In genomic region chr6:8414844-8415243, GRCh38 we compare ENCODE assay signal across 30 cellular contexts.
"Had no signal": no experiment of that assay in that cellular context is flagged by ENCODE, and none has a peak within 500 bp of the region (broad histone marks: within the 10 kb centered on the region; RNA-seq: fewer than 3 reads in every experiment).

No MANE protein-coding gene starts in this region.

- DNase-seq: activated B cell treated with CpG ODN at 0.5 μM for 24 hours; activated CD4-positive, alpha-beta memory T cell treated with anti-CD3 and anti-CD28 coated beads, Interleukin-2, amount 10 ng/mL, durations not matched to agents 7 days and 5 days; activated CD4-positive, alpha-beta T cell treated with anti-CD3 and anti-CD28 coated beads for 4 hours; activated CD4-positive, alpha-beta T cell treated with anti-CD3 and anti-CD28 coated beads, Interleukin-2, amount 10 ng/mL, durations not matched to agents 7 days and 5 days; activated CD4-positive, alpha-beta T cell treated with anti-CD3 and anti-CD28 coated beads, Interleukin-2, amount 50 U/mL, for 48 hours; activated CD4-positive, CD25-positive, alpha-beta regulatory T cell treated with anti-CD3 and anti-CD28 coated beads, Interleukin-2, amount 50 U/mL, for 72 hours; activated CD8-positive, alpha-beta memory T cell treated with anti-CD3 and anti-CD28 coated beads for 24 hours; activated CD8-positive, alpha-beta memory T cell treated with anti-CD3 and anti-CD28 coated beads, Interleukin-2, amount 10 ng/mL, durations not matched to agents 7 days and 5 days; activated CD8-positive, alpha-beta memory T cell treated with anti-CD3 and anti-CD28 coated beads, Interleukin-2, amount 50 U/mL, for 48 hours; activated CD8-positive, alpha-beta T cell treated with anti-CD3 and anti-CD28 coated beads, Interleukin-2, amount 10 ng/mL, durations not matched to agents 7 days and 5 days; activated effector memory CD4-positive, alpha-beta T cell treated with Interleukin-2 at 50 U/mL for 16 hours; activated gamma-delta T cell; activated naive CD4-positive, alpha-beta T cell treated with anti-CD3 and anti-CD28 coated beads, Interleukin-2, amount 10 ng/mL, durations not matched to agents 7 days and 5 days; activated naive CD4-positive, alpha-beta T cell treated with Interleukin-2 at 50 U/mL for 16 hours; activated naive CD8-positive, alpha-beta T cell treated with anti-CD3 and anti-CD28 coated beads, Interleukin-2, amount 10 ng/mL, durations not matched to agents 7 days and 5 days; activated naive CD8-positive, alpha-beta T cell treated with anti-CD3 and anti-CD28 coated beads, Interleukin-2, amount 50 U/mL, for 24 hours; activated T-cell treated with anti-CD3 and anti-CD28 coated beads, Interleukin-2, amount 50 U/mL, for 24 hours; activated T-cell treated with anti-CD3 and anti-CD28 coated beads, Interleukin-2, amount 50 U/mL, for 48 hours; amygdala; anterior cingulate cortex; caudate nucleus; cerebellar nuclear complex; T-helper 1 cell; T-helper 2 cell; T-helper 9 cell had no signal

- H3K9me3 ChIP-seq: ascending aorta had no signal

- H3K4me1 ChIP-seq: ascending aorta had no signal

- H3K27ac ChIP-seq: ascending aorta, cardiac muscle cell, VCaP had no signal

- FAIRE-seq: bronchial epithelial cell, TTC549 had no signal

- H3K4me3 ChIP-seq: ascending aorta, cardiac muscle cell had no signal

- H3K27me3 ChIP-seq: ascending aorta, cardiac muscle cell had no signal

- ATAC-seq: activated CD8-positive, alpha-beta memory T cell treated with anti-CD3 and anti-CD28 coated beads, Interleukin-2, amount 10 ng/mL, durations not matched to agents 7 days and 5 days; activated CD8-positive, alpha-beta T cell treated with anti-CD3 and anti-CD28 coated beads, Interleukin-2, amount 10 ng/mL, durations not matched to agents 7 days and 5 days; activated naive CD8-positive, alpha-beta T cell treated with anti-CD3 and anti-CD28 coated beads, Interleukin-2, amount 50 U/mL, for 24 hours had no signal
